Comparison of ENCODE assay signal across 9 cellular contexts in the genomic region with DNA sequence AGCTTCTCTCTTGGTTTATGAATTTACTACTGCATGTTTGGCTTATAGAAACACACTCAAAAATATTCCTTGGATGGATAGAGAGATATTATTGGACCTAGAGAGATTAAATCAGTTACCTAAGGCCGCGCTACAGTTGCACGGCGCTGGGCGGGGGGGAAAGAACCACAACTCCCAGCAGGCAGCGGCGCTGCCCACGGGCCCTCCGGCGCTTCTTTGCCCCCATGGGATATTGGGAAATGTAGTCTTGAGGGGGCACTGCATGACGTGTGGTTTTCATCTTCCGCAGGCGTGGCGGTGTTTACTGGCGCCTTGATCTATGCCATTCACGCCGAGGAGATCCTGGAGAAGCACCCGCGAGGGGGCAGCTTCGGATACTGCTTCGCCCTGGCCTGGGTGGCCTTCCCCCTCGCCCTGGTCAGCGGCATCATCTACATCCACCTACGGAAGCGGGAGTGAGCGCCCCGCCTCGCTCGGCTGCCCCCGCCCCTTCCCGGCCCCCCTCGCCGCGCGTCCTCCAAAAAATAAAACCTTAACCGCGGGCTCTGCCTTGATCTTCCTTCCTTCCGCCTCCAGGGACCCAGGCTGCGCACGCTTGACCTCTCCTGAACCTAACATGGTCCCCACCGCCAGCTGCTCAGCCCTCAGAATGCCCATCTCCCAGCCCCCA. TPM values are rescaled to one million over a fixed set of nuclear protein-coding genes. Genes with fewer than 3 reads are reported as not detected.
DNase-seq lines count a peak whose midpoint lies in the region; ATAC-seq and TF ChIP-seq lines count a peak whose summit lies in the region.
"Had no signal": no experiment of that assay in that cellular context is flagged by ENCODE, and none has a peak within 500 bp of the region (broad histone marks: within the 10 kb centered on the region; RNA-seq: fewer than 3 reads in every experiment).

No MANE protein-coding gene starts in this region.

- H3K27me3 ChIP-seq in upper lobe of left lung = no peaks in the 10 kb centered on the region
- H3K27me3 ChIP-seq in PC-9 (ENCODE audit: insufficient read depth, low read depth) = no peaks in the 10 kb centered on the region
- H3K27me3 ChIP-seq: SJSA1 had no signal

- H3K36me3 ChIP-seq in upper lobe of left lung = peaks cover 0 to 27% (median 4%) of the 10 kb centered on the region in 4 donors
- H3K36me3 ChIP-seq in PC-9 (ENCODE audit: low read depth) = no peaks in the 10 kb centered on the region

- peak in 1 of 4 donors; percentile 27 for TF ChIP-seq EP300 in upper lobe of left lung (IDR thresholded peaks at IDR 0.05)

- TF ChIP-seq CTCF in upper lobe of left lung (IDR thresholded peaks at IDR 0.05) = peak in 2 of 6 experiments; percentile 14 to 20
- TF ChIP-seq CTCF in PC-9 (conservative IDR thresholded peaks at IDR 0.05) = no peak

- WGBS in upper lobe of left lung, 2 donors = 21 to 28% methylated on average over 36 to 39 of the region's 41 CpGs

- TF ChIP-seq POLR2A in upper lobe of left lung (IDR thresholded peaks at IDR 0.05) = peak in 1 of 4 donors; percentile 65

- H3K4me3 ChIP-seq in upper lobe of left lung (peak overlapping the region in 3 of 4 donors; percentile 49 to 61 (median 57)), PC-9 (no peak overlapping the region)
- H3K4me3 ChIP-seq: SJSA1 had no signal

- no peaks in the 10 kb centered on the region for H3K79me2 ChIP-seq in PC-9 (ENCODE audit: low read depth)

- H3K9me3 ChIP-seq in upper lobe of left lung (no peaks in the 10 kb centered on the region), PC-9 (ENCODE audit: insufficient read depth, low read depth) (no peaks in the 10 kb centered on the region)
- H3K9me3 ChIP-seq: SJSA1 had no signal

- POLR2A ChIA-PET in PC-9 (lab: Charles Lee; ENCODE audit: unreplicated experiment) = interaction anchor here (0.7 kb wide), 1 partner anchor 9 kb away, joined by 14 read pairs; no protein-coding TSS in a partner anchor

- H4K20me1 ChIP-seq in PC-9 (ENCODE audit: insufficient read depth) = no peaks in the 10 kb centered on the region

- peaks cover 59 to 81% (median 67%) of the 10 kb centered on the region in 4 donors for H3K4me1 ChIP-seq in upper lobe of left lung
- peaks cover 29% of the 10 kb centered on the region for H3K4me1 ChIP-seq in PC-9 (replicated peaks; ENCODE audit: insufficient read depth)

- DNase-seq in KG1 (lab: John Stamatoyannopoulos, UW) = peak; percentile 84
- peak; percentile 93 to 95 for DNase-seq in SHP77 (lab: John Stamatoyannopoulos, UW)
- peak; percentile 77 for DNase-seq in activated gamma-delta T cell treated with anti-CD3 and anti-CD28 coated beads, Interleukin-2, amount 50 U/mL, for 16 hours (ENCODE audit: low read depth)
- peak; percentile 87 for DNase-seq in cardiac septum (ENCODE audit: low spot score)
- peak; percentile 83 to 98 (median 90) for DNase-seq in posterior cingulate gyrus
- DNase-seq in upper lobe of left lung = peak; percentile 87 to 93
- no peak for DNase-seq in PC-9

- H3K9me2 ChIP-seq in PC-9 (ENCODE audit: insufficient read depth) = no peaks in the 10 kb centered on the region

- H3K27ac ChIP-seq in upper lobe of left lung (peak overlapping the region; percentile 80 to 92 (median 90)), PC-9 (no peak overlapping the region)
- H3K27ac ChIP-seq: SJSA1 had no signal

- H3K4me2 ChIP-seq in PC-9 = no peak overlapping the region

- peaks cover 52% of the 10 kb centered on the region for H3F3A ChIP-seq in PC-9 (ENCODE audit: insufficient read depth, low read depth)

- CTCF ChIA-PET in PC-9 (lab: Charles Lee) = no interaction called here

- intact Hi-C loops in cardiac septum (cut with DNase I) (no loop called here), posterior cingulate gyrus (cut with DNase I) (no loop called here), PC-9 (cut with micrococcal nuclease; ENCODE audit: unreplicated experiment) (loop anchor here (5.0 kb wide), 1 partner anchor 38 kb away; no protein-coding TSS in a partner anchor)

- BruUV-seq in PC-9 (replicated peaks; lab: Mats Ljungman, UMichigan) = no TSS peak

- ATAC-seq in GM18498 (IDR thresholded peaks at IDR 0.05; ENCODE audit: unreplicated experiment) (peak; percentile 25), upper lobe of left lung (ENCODE audit: low FRiP score in 2 of 2) (peak in 1 of 2 donors; percentile 71)

- no peak overlapping the region for H2AFZ ChIP-seq in PC-9

RNA-seq across cellular contexts. Expression of gene EMP3, which starts 4.8 kb away (rescaled TPM):
- 47.3 TPM for total RNA-seq in cardiac septum
- total RNA-seq in upper lobe of left lung = 100 to 1,000 TPM in 2 of 6 donors, 10 to 100 TPM in 4; 38.8 to 173 (median 75.1) TPM
- total RNA-seq in PC-9 (2021) = 29.0 and 56.3 TPM in 2 replicates

RNA-seq across cellular contexts. Expression of gene TMEM143, which starts 33.6 kb away (rescaled TPM):
- total RNA-seq in cardiac septum = 50.2 TPM
- 10 to 100 TPM in 4 of 6 donors, 1 to 10 TPM in 2; 4.7 to 34.6 (median 16.6) TPM for total RNA-seq in upper lobe of left lung
- total RNA-seq in PC-9 (2021) = 24.8 and 31.3 TPM in 2 replicates

RNA-seq across cellular contexts. Expression of gene SYNGR4, which starts 34.0 kb away (rescaled TPM):
- total RNA-seq in cardiac septum (not detected), upper lobe of left lung (not detected), PC-9 (2021) (1.3 and 2.1 TPM in 2 replicates)
- total RNA-seq: SJSA1 had no signal

Comparison
In these comparisons a context has a peak if more than half of its experiments do, and no peak if none do; other contexts are left out.
1. DNase-seq: peak in KG1 (single experiment), SHP77 (2 of 2), activated gamma-delta T cell treated with anti-CD3 and anti-CD28 coated beads, Interleukin-2, amount 50 U/mL, for 16 hours (single experiment), cardiac septum (single experiment), posterior cingulate gyrus (10 of 10) and upper lobe of left lung (2 of 2); none in PC-9 (0 of 2).